In genomic region chr9:124197177-124198095, GRCh38 we compare ENCODE assay signal across 9 cellular contexts.
DNase-seq lines count a peak whose midpoint lies in the region; ATAC-seq and TF ChIP-seq lines count a peak whose summit lies in the region.
"Had no signal": no experiment of that assay in that cellular context is flagged by ENCODE, and none has a peak within 500 bp of the region (broad histone marks: within the 10 kb centered on the region; RNA-seq: fewer than 3 reads in every experiment).

No MANE protein-coding gene starts in this region.

- no peaks in the 10 kb centered on the region for H3K36me3 ChIP-seq in trophoblast cell (ENCODE audit: control insufficient read depth in 1 of 2, insufficient read depth in 2 of 2, low read length in 2 of 2)
- H3K36me3 ChIP-seq in SK-N-SH (replicated peaks in 1 of 2; ENCODE audit: control insufficient read depth in 1 of 2, insufficient read depth in 2 of 2, low read length in 1 of 2): no peaks in the 10 kb centered on the region

- POLR2A ChIA-PET in SK-N-SH (lab: Yijun Ruan, JAX): no interaction called here

- peak; percentile 36 for ATAC-seq in HG02970 (IDR thresholded peaks at IDR 0.05; ENCODE audit: low FRiP score, unreplicated experiment)
- ATAC-seq: T-cell had no signal

- H2BK5ac ChIP-seq in trophoblast cell (ENCODE audit: low read depth, low read length, poor library complexity): no peak overlapping the region

- no peaks in the 10 kb centered on the region for H3K27me3 ChIP-seq in trophoblast cell (ENCODE audit: insufficient read depth, low read length)
- peaks cover 9% of the 10 kb centered on the region; the same call in 1 of the 2 replicates for H3K27me3 ChIP-seq in SK-N-SH (ENCODE audit: insufficient read depth)

- in situ Hi-C loops in ACHN (cut with HindIII; ENCODE audit: low pct_ligation_motif_present, low pct_unique_long_range_greater_than_20kb, low sequenced_read_pairs): no loop called here

- H3K79me1 ChIP-seq in trophoblast cell (ENCODE audit: low read length): no peaks in the 10 kb centered on the region

- no peak overlapping the region for H4K91ac ChIP-seq in trophoblast cell (ENCODE audit: low read depth, low read length)

- H2AFZ ChIP-seq in trophoblast cell (ENCODE audit: insufficient read depth, low read length, poor library complexity): no peak overlapping the region
- H2AFZ ChIP-seq in SK-N-SH (ENCODE audit: low read depth): no peak overlapping the region

- no peak for TF ChIP-seq CTCF in SK-N-SH (IDR thresholded peaks at IDR 0.05)

- no CpG with 5 or more reads among the region's 14 CpGs for WGBS in trophoblast cell (ENCODE audit: extremely low coverage, insufficient coverage, insufficient read length)
- WGBS in SK-N-SH (ENCODE audit: low lambda C conversion rate): 35% methylated on average over 13 of the region's 14 CpGs

- no peak overlapping the region for H2BK120ac ChIP-seq in trophoblast cell (ENCODE audit: insufficient read depth, low read length, poor library complexity)

- no peak overlapping the region for H3K9ac ChIP-seq in trophoblast cell (ENCODE audit: low read length)
- no peak overlapping the region for H3K9ac ChIP-seq in SK-N-SH

- H4K12ac ChIP-seq in trophoblast cell (ENCODE audit: low read depth, low read length): no peak overlapping the region

- H3K79me2 ChIP-seq in trophoblast cell (ENCODE audit: control insufficient read depth, insufficient read depth, low read length, poor library complexity) (no peaks in the 10 kb centered on the region), SK-N-SH (ENCODE audit: insufficient read depth) (no peaks in the 10 kb centered on the region)

- CTCF ChIA-PET in SK-N-SH (lab: Yijun Ruan, JAX): interaction anchor here (0.5 to 1.6 kb wide), 2 partner anchors 10 to 23 kb away, joined by 3 to 6 read pairs; no protein-coding TSS in a partner anchor

- TF ChIP-seq EP300 in SK-N-SH (IDR thresholded peaks at IDR 0.05; ENCODE audit: borderline replicate concordance in 1 of 2, low read depth in 1 of 2, low read length in 1 of 2): no peak

- no peak overlapping the region for H2BK12ac ChIP-seq in trophoblast cell (ENCODE audit: low read length)

- H3K4me1 ChIP-seq in trophoblast cell (ENCODE audit: control insufficient read depth in 1 of 2, insufficient read depth in 2 of 2, low read length in 2 of 2) (no peaks in the 10 kb centered on the region), SK-N-SH (ENCODE audit: control insufficient read depth in 1 of 2, insufficient read depth in 2 of 2, low read depth in 1 of 2, low read length in 1 of 2) (no peaks in the 10 kb centered on the region)

- no peak overlapping the region for H3K27ac ChIP-seq in trophoblast cell (ENCODE audit: low read depth, low read length)
- H3K27ac ChIP-seq in SK-N-SH (ENCODE audit: low read depth in 2 of 2, low read length in 1 of 2): no peak overlapping the region

- no peaks in the 10 kb centered on the region for H4K20me1 ChIP-seq in SK-N-SH (ENCODE audit: insufficient read depth)

- H3K9me3 ChIP-seq in trophoblast cell (ENCODE audit: insufficient read depth, low read depth, low read length): no peaks in the 10 kb centered on the region
- no peaks in the 10 kb centered on the region for H3K9me3 ChIP-seq in SK-N-SH

- no peak overlapping the region for H4K8ac ChIP-seq in trophoblast cell (ENCODE audit: low read depth, low read length)

- no peaks in the 10 kb centered on the region for H3F3A ChIP-seq in SK-N-SH (replicated peaks; ENCODE audit: insufficient read depth)

- H3K4me3 ChIP-seq in trophoblast cell (ENCODE audit: low read depth, low read length) (no peak overlapping the region), SK-N-SH (ENCODE audit: low read depth in 2 of 2, low read length in 1 of 2) (no peak overlapping the region)

- no peak overlapping the region for H3K23ac ChIP-seq in trophoblast cell (ENCODE audit: low read length)

- H3K4ac ChIP-seq in trophoblast cell (ENCODE audit: low read depth, low read length): no peak overlapping the region

- H2AK5ac ChIP-seq in trophoblast cell (ENCODE audit: low read length): no peak overlapping the region

- no peak for TF ChIP-seq RAD21 in SK-N-SH (IDR thresholded peaks at IDR 0.05; ENCODE audit: low read length)

- no peak overlapping the region for H3K4me2 ChIP-seq in trophoblast cell (ENCODE audit: low read length)
- no peak overlapping the region for H3K4me2 ChIP-seq in SK-N-SH

- no peak overlapping the region for H3K18ac ChIP-seq in trophoblast cell (ENCODE audit: low read length)

- DNase-seq in NK-92 treated with Interleukin-12 subunit alpha and Interleukin-12 subunit beta, amount 100 ng/mL, for 24 hours (lab: John Stamatoyannopoulos, UW): peak; percentile 71
- DNase-seq in NK-92 (lab: John Stamatoyannopoulos, UW; ENCODE audit: unreplicated experiment) (no peak), SKM-1 treated with dmso at 0.1 percent for 144 hours (lab: John Stamatoyannopoulos, UW; ENCODE audit: unreplicated experiment) (peak; percentile 95), trophoblast cell (peak; percentile 74 to 75), SK-N-SH (no peak), ACHN (no peak), HCEC 1CT (no peak)

- H3K9me2 ChIP-seq in SK-N-SH: no peaks in the 10 kb centered on the region

- no peak overlapping the region for H3K14ac ChIP-seq in trophoblast cell (ENCODE audit: low read length)

TF ChIP-seq in SK-N-SH, 30 proteins besides CTCF, POLR2A, EP300 and RAD21:
- TF ChIP-seq USF1 (IDR thresholded peaks at IDR 0.05; ENCODE audit: borderline replicate concordance, low read depth): no peak
- TF ChIP-seq IRF3 (IDR thresholded peaks at IDR 0.05; ENCODE audit: low read depth, low read length): no peak
- TF ChIP-seq FOXJ3 (CRISPR knock-in tag; IDR thresholded peaks at IDR 0.05): no peak
- no peak for TF ChIP-seq YY1 (IDR thresholded peaks at IDR 0.05; ENCODE audit: low read depth)
- no peak for TF ChIP-seq RCOR1 (IDR thresholded peaks at IDR 0.05; ENCODE audit: low read length)
- no peak for TF ChIP-seq FOXM1 (IDR thresholded peaks at IDR 0.05; ENCODE audit: low read depth)

Comparison
In these comparisons a context has a peak if more than half of its experiments do, and no peak if none do; other contexts are left out.
1. DNase-seq: peak in NK-92 treated with Interleukin-12 subunit alpha and Interleukin-12 subunit beta, amount 100 ng/mL, for 24 hours (single experiment), SKM-1 treated with dmso at 0.1 percent for 144 hours (single experiment) and trophoblast cell (2 of 2); none in NK-92 (single experiment), SK-N-SH (single experiment), ACHN (single experiment) and HCEC 1CT (single experiment).